ENCODE assay signal across 20 cellular contexts in the genomic region with DNA sequence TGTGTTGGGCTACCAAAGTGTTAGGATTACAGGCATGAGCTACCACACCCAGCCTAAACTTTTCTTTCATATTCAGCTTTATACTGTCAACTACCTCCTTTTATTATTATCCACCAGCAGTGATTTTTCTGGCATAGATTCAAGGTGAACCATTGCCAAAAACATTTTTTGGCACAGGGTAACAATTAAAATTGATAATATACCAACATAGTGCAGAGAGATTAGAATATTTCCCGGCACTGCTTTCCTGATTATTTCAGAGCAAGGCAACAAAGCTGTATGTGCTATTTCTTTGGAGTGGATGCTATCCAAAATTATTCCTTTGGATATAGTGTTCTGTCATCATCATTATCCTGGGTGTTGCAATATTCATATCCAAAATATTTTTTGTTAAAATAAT.
"Had no signal": no experiment of that assay in that cellular context is flagged by ENCODE, and none has a peak within 500 bp of the region (broad histone marks: within the 10 kb centered on the region; RNA-seq: fewer than 3 reads in every experiment).

No MANE protein-coding gene starts in this region.

- H3K9me3 ChIP-seq: body of pancreas, esophagus squamous epithelium, upper lobe of right lung had no signal

- H3K4me3 Mint-ChIP-seq: activated B cell treated with CpG ODN at 0.5 μM for 24 hours; activated CD4-positive, alpha-beta memory T cell treated with anti-CD3 and anti-CD28 coated beads, Interleukin-2, amount 10 ng/mL, durations not matched to agents 7 days and 5 days; activated CD8-positive, alpha-beta memory T cell treated with anti-CD3 and anti-CD28 coated beads, Interleukin-2, amount 10 ng/mL, durations not matched to agents 7 days and 5 days; effector memory CD8-positive, alpha-beta T cell; immature natural killer cell; nephron had no signal

- H3K9me3 Mint-ChIP-seq: nephron had no signal

- DNase-seq: activated B cell treated with CpG ODN at 0.5 μM for 24 hours; activated CD4-positive, alpha-beta memory T cell treated with anti-CD3 and anti-CD28 coated beads, Interleukin-2, amount 10 ng/mL, durations not matched to agents 7 days and 5 days; activated CD4-positive, alpha-beta T cell treated with anti-CD3 and anti-CD28 coated beads for 4 hours; activated CD8-positive, alpha-beta memory T cell treated with anti-CD3 and anti-CD28 coated beads, Interleukin-2, amount 10 ng/mL, durations not matched to agents 7 days and 5 days; activated naive CD4-positive, alpha-beta T cell treated with Interleukin-2 at 50 U/mL for 16 hours; activated T-cell treated with anti-CD3 and anti-CD28 coated beads, Interleukin-2, amount 50 U/mL, for 1 hour; body of pancreas; caudate nucleus; effector memory CD8-positive, alpha-beta T cell; esophagus squamous epithelium; immature natural killer cell; nucleus accumbens; posterior cingulate gyrus; spleen; stimulated activated CD8-positive, alpha-beta memory T cell treated with anti-CD3 and anti-CD28 coated beads, Interleukin-4, amount 100 ng/mL, for 48 hours; stimulated activated naive CD4-positive, alpha-beta T cell; T-helper 9 cell; upper lobe of right lung had no signal

- H3K27me3 ChIP-seq: body of pancreas, esophagus squamous epithelium, spleen, upper lobe of right lung had no signal

- H3K4me3 ChIP-seq: body of pancreas, spleen had no signal

- H3K27ac ChIP-seq: body of pancreas, esophagus squamous epithelium, spleen, upper lobe of right lung had no signal

- ATAC-seq: activated CD8-positive, alpha-beta memory T cell treated with anti-CD3 and anti-CD28 coated beads, Interleukin-2, amount 10 ng/mL, durations not matched to agents 7 days and 5 days; body of pancreas; effector memory CD8-positive, alpha-beta T cell; upper lobe of right lung had no signal

- H3K4me1 Mint-ChIP-seq: activated B cell treated with CpG ODN at 0.5 μM for 24 hours; activated CD4-positive, alpha-beta memory T cell treated with anti-CD3 and anti-CD28 coated beads, Interleukin-2, amount 10 ng/mL, durations not matched to agents 7 days and 5 days; activated CD8-positive, alpha-beta memory T cell treated with anti-CD3 and anti-CD28 coated beads, Interleukin-2, amount 10 ng/mL, durations not matched to agents 7 days and 5 days; immature natural killer cell had no signal

- H3K27ac Mint-ChIP-seq: activated B cell treated with CpG ODN at 0.5 μM for 24 hours; activated CD4-positive, alpha-beta memory T cell treated with anti-CD3 and anti-CD28 coated beads, Interleukin-2, amount 10 ng/mL, durations not matched to agents 7 days and 5 days; activated CD8-positive, alpha-beta memory T cell treated with anti-CD3 and anti-CD28 coated beads, Interleukin-2, amount 10 ng/mL, durations not matched to agents 7 days and 5 days; activated T-helper 2 cell treated with anti-CD3 and anti-CD28 coated beads, Interferon-gamma antibody, Interleukin-2, Interleukin-4, amounts not matched to agents 10 μg/mL and 5 μg/mL and 100 μg/mL, durations not matched to agents 14 hours and 24 hours and 36 hours; effector memory CD8-positive, alpha-beta T cell; immature natural killer cell; nephron had no signal

- H3K36me3 ChIP-seq: esophagus squamous epithelium, spleen, upper lobe of right lung had no signal

- H3K36me3 Mint-ChIP-seq: activated CD8-positive, alpha-beta memory T cell treated with anti-CD3 and anti-CD28 coated beads, Interleukin-2, amount 10 ng/mL, durations not matched to agents 7 days and 5 days; immature natural killer cell had no signal

- H3K27me3 Mint-ChIP-seq: activated B cell treated with CpG ODN at 0.5 μM for 24 hours; activated CD4-positive, alpha-beta memory T cell treated with anti-CD3 and anti-CD28 coated beads, Interleukin-2, amount 10 ng/mL, durations not matched to agents 7 days and 5 days; activated CD8-positive, alpha-beta memory T cell treated with anti-CD3 and anti-CD28 coated beads, Interleukin-2, amount 10 ng/mL, durations not matched to agents 7 days and 5 days; effector memory CD8-positive, alpha-beta T cell had no signal

- H3K4me1 ChIP-seq: spleen, upper lobe of right lung had no signal
